ENCODE assay signal across 9 cellular contexts in genomic region chr10:102673235-102673634, GRCh38. TPM values are rescaled to one million over a fixed set of nuclear protein-coding genes. Genes with fewer than 3 reads are reported as not detected.
DNase-seq lines count a peak whose midpoint lies in the region; ATAC-seq and TF ChIP-seq lines count a peak whose summit lies in the region.
"Had no signal": no experiment of that assay in that cellular context is flagged by ENCODE, and none has a peak within 500 bp of the region (broad histone marks: within the 10 kb centered on the region; RNA-seq: fewer than 3 reads in every experiment).

No MANE protein-coding gene starts in this region.

- H3K27ac ChIP-seq in esophagus squamous epithelium (peak overlapping the region; percentile 66 to 89 (median 76)), aorta (ENCODE audit: low read depth in 1 of 2, low read length in 2 of 2) (peak overlapping the region; percentile 19 to 60)

- no peaks in the 10 kb centered on the region for H3K36me3 Mint-ChIP-seq in stimulated activated naive CD8-positive, alpha-beta T cell treated with anti-CD3 and anti-CD28 coated beads, Interleukin-15, Interleukin-2, amounts not matched to agents 100 ng/mL and 50 ng/mL, for 24 hours (ENCODE audit: low read depth)
- no peaks in the 10 kb centered on the region for H3K36me3 Mint-ChIP-seq in osteocyte (ENCODE audit: unreplicated experiment)

- no peaks in the 10 kb centered on the region for H3K36me3 ChIP-seq in esophagus squamous epithelium
- no peaks in the 10 kb centered on the region for H3K36me3 ChIP-seq in aorta (ENCODE audit: control insufficient read depth in 1 of 2, insufficient read depth in 2 of 2, low read length in 1 of 2)

- H3K4me1 ChIP-seq in esophagus squamous epithelium (peaks cover 45 to 88% (median 61%) of the 10 kb centered on the region in 3 donors), aorta (ENCODE audit: control insufficient read depth in 1 of 2, insufficient read depth in 2 of 2, low read length in 2 of 2) (peaks cover 0 to 3% of the 10 kb centered on the region in 2 donors)

- no peak for ATAC-seq in stimulated activated naive CD8-positive, alpha-beta T cell treated with anti-CD3 and anti-CD28 coated beads, Interleukin-15, Interleukin-2, amounts not matched to agents 100 U/mL and 50 U/mL, for 24 hours
- ATAC-seq in aorta (ENCODE audit: low FRiP score), result no peak

- no peaks in the 10 kb centered on the region for H3K27me3 Mint-ChIP-seq in stimulated activated naive CD8-positive, alpha-beta T cell treated with anti-CD3 and anti-CD28 coated beads, Interleukin-15, Interleukin-2, amounts not matched to agents 100 ng/mL and 50 ng/mL, for 24 hours
- H3K27me3 Mint-ChIP-seq in osteocyte (ENCODE audit: unreplicated experiment), result no peaks in the 10 kb centered on the region
- H3K27me3 Mint-ChIP-seq: activated CD4-positive, alpha-beta memory T cell treated with anti-CD3 and anti-CD28 coated beads, Interleukin-2, amount 10 ng/mL, durations not matched to agents 7 days and 5 days had no signal

- peaks cover 42% of the 10 kb centered on the region for H3K4me1 Mint-ChIP-seq in stimulated activated naive CD8-positive, alpha-beta T cell treated with anti-CD3 and anti-CD28 coated beads, Interleukin-15, Interleukin-2, amounts not matched to agents 100 ng/mL and 50 ng/mL, for 24 hours (ENCODE audit: low read depth)
- H3K4me1 Mint-ChIP-seq in osteocyte (ENCODE audit: unreplicated experiment), result peaks cover 71% of the 10 kb centered on the region

- H3K27me3 ChIP-seq in esophagus squamous epithelium, result no peaks in the 10 kb centered on the region
- no peaks in the 10 kb centered on the region for H3K27me3 ChIP-seq in aorta (ENCODE audit: control insufficient read depth in 1 of 2, insufficient read depth in 2 of 2, low read length in 1 of 2)

- no peaks in the 10 kb centered on the region for H3K9me3 Mint-ChIP-seq in stimulated activated naive CD8-positive, alpha-beta T cell treated with anti-CD3 and anti-CD28 coated beads, Interleukin-15, Interleukin-2, amounts not matched to agents 100 ng/mL and 50 ng/mL, for 24 hours
- no peaks in the 10 kb centered on the region for H3K9me3 Mint-ChIP-seq in osteocyte (ENCODE audit: unreplicated experiment)
- H3K9me3 Mint-ChIP-seq: activated CD4-positive, alpha-beta memory T cell treated with anti-CD3 and anti-CD28 coated beads, Interleukin-2, amount 10 ng/mL, durations not matched to agents 7 days and 5 days had no signal

- H3K4me3 Mint-ChIP-seq in stimulated activated naive CD8-positive, alpha-beta T cell treated with anti-CD3 and anti-CD28 coated beads, Interleukin-15, Interleukin-2, amounts not matched to agents 100 ng/mL and 50 ng/mL, for 24 hours, result no peak overlapping the region
- H3K4me3 Mint-ChIP-seq in osteocyte (ENCODE audit: unreplicated experiment), result no peak overlapping the region

- H3K9me3 ChIP-seq in esophagus squamous epithelium (no peaks in the 10 kb centered on the region), aorta (ENCODE audit: control insufficient read depth, low read length) (no peaks in the 10 kb centered on the region)

- H3K27ac Mint-ChIP-seq in stimulated activated naive CD8-positive, alpha-beta T cell treated with anti-CD3 and anti-CD28 coated beads, Interleukin-15, Interleukin-2, amounts not matched to agents 100 ng/mL and 50 ng/mL, for 24 hours, result peak overlapping the region; percentile 31
- peak overlapping the region; percentile 98 for H3K27ac Mint-ChIP-seq in osteocyte (ENCODE audit: unreplicated experiment)

- TF ChIP-seq CTCF in esophagus squamous epithelium (IDR thresholded peaks at IDR 0.05), result no peak
- TF ChIP-seq CTCF in osteocyte (IDR thresholded peaks at IDR 0.05), result no peak

- H3K4me3 ChIP-seq in esophagus squamous epithelium, result no peak overlapping the region
- no peak overlapping the region for H3K4me3 ChIP-seq in aorta (ENCODE audit: low read length in 2 of 2)

- DNase-seq in stimulated activated naive CD8-positive, alpha-beta T cell treated with anti-CD3 and anti-CD28 coated beads, Interleukin-15, Interleukin-2, amounts not matched to agents 100 U/mL and 50 U/mL, for 24 hours, result no peak
- DNase-seq in esophagus squamous epithelium (lab: John Stamatoyannopoulos, UW) (no peak), osteocyte (ENCODE audit: extremely low spot score, unreplicated experiment) (no peak), aorta (peak in 1 of 2 donors; percentile 24), dermis blood vessel endothelial cell (no peak), MV-4-11 (lab: John Stamatoyannopoulos, UW) (no peak), NCI-H1105 (lab: John Stamatoyannopoulos, UW) (no peak)
- DNase-seq: activated CD4-positive, alpha-beta memory T cell treated with anti-CD3 and anti-CD28 coated beads, Interleukin-2, amount 10 ng/mL, durations not matched to agents 7 days and 5 days had no signal

- TF ChIP-seq POLR2A in esophagus squamous epithelium (IDR thresholded peaks at IDR 0.05), result no peak

- 70 to 73% methylated on average over 6 to 9 of the region's 10 CpGs for WGBS in esophagus squamous epithelium, 2 donors
- 72 to 73% methylated on average over 10 of the region's 10 CpGs for WGBS in aorta, 2 donors

- intact Hi-C loops in esophagus squamous epithelium (cut with DNase I) (no loop called here), aorta (cut with DNase I) (no loop called here)

RNA-seq across cellular contexts. Expression of gene TRIM8, which starts 29.0 kb away (rescaled TPM):
- total RNA-seq in esophagus squamous epithelium (10 to 100 TPM; 27.6 to 75.9 (median 48.8) TPM), osteocyte (63.9 and 66.8 TPM in 2 replicates), aorta (100 to 1,000 TPM; 126 to 189 TPM), dermis blood vessel endothelial cell (65.7 and 124 TPM in 2 replicates)
- polyA plus RNA-seq in aorta, result 10 to 100 TPM; 40.6 to 72.4 TPM

RNA-seq across cellular contexts. Expression of gene ARL3, which starts 41.0 kb away (rescaled TPM):
- total RNA-seq in esophagus squamous epithelium, result 1 to 10 TPM in 3 of 4 donors, under 1 TPM in 1; 0.87 to 5.0 (median 2.2) TPM
- 11.6 and 12.6 TPM in 2 replicates for total RNA-seq in osteocyte
- 1 to 10 TPM; 8.2 to 8.6 TPM for total RNA-seq in aorta
- 10 to 100 TPM; 17.3 to 18.9 TPM for polyA plus RNA-seq in aorta
- 3.6 and 4.6 TPM in 2 replicates for total RNA-seq in dermis blood vessel endothelial cell

RNA-seq across cellular contexts. Expression of gene SFXN2, which starts 41.2 kb away (rescaled TPM):
- 1 to 10 TPM; 1.4 to 7.8 (median 3.6) TPM for total RNA-seq in esophagus squamous epithelium
- total RNA-seq in osteocyte, result 6.9 and 8.1 TPM in 2 replicates
- 1 to 10 TPM; 5.1 to 8.3 TPM for total RNA-seq in aorta
- 1 to 10 TPM; 3.2 to 3.5 TPM for polyA plus RNA-seq in aorta
- total RNA-seq in dermis blood vessel endothelial cell, result 7.1 and 13.7 TPM in 2 replicates
